In genomic region chr5:159331099-159331973, GRCh38 we compare ENCODE assay signal across 8 cellular contexts. TPM values are rescaled to one million over a fixed set of nuclear protein-coding genes. Genes with fewer than 3 reads are reported as not detected.
DNase-seq lines count a peak whose midpoint lies in the region; ATAC-seq, FAIRE-seq and TF ChIP-seq lines count a peak whose summit lies in the region.

No MANE protein-coding gene starts in this region.

- peak overlapping the region; percentile 55 for H3K4me3 Mint-ChIP-seq in glutamatergic neuron (ENCODE audit: unreplicated experiment)

- POLR2A ChIA-PET in A549 (lab: Yijun Ruan, JAX) = interaction anchor here (0.7 kb wide), 1 partner anchor 10 kb away, joined by 3 read pairs; no protein-coding TSS in a partner anchor

- no peaks in the 10 kb centered on the region for H3K36me3 ChIP-seq in RWPE2 (ENCODE audit: low read depth)
- no peaks in the 10 kb centered on the region for H3K36me3 ChIP-seq in uterus

- no peak for TF ChIP-seq EP300 in A549 (IDR thresholded peaks at IDR 0.05)

- ATAC-seq in A549 (peak; percentile 95 to 96), HG03139 (IDR thresholded peaks at IDR 0.05; ENCODE audit: unreplicated experiment) (peak; percentile 64), RWPE2 (ENCODE audit: low read depth) (peak; percentile 75)

- H3K27ac ChIP-seq in A549 = peak overlapping the region; percentile 88 to 96
- H3K27ac ChIP-seq in RWPE2 (ENCODE audit: poor library complexity, severe bottlenecking) = no peak overlapping the region
- H3K27ac ChIP-seq in uterus = peak overlapping the region in 1 of 2 donors; percentile 17

- TF ChIP-seq RAD21 in A549 (conservative IDR thresholded peaks at IDR 0.05 in 1 of 2, IDR thresholded peaks at IDR 0.05 in 1 of 2) = peak; percentile 63 to 82

- H3K27me3 Mint-ChIP-seq in glutamatergic neuron (ENCODE audit: unreplicated experiment) = peaks cover 3% of the 10 kb centered on the region

- H3K36me3 Mint-ChIP-seq in glutamatergic neuron (ENCODE audit: unreplicated experiment) = no peaks in the 10 kb centered on the region

- peaks cover 2% of the 10 kb centered on the region for H3K9me3 Mint-ChIP-seq in glutamatergic neuron (ENCODE audit: unreplicated experiment)

- CTCF ChIA-PET in A549 (lab: Yijun Ruan, JAX) = interaction anchor here (0.6 to 2.8 kb wide), 23 partner anchors 10 to 868 kb away, joined by 3 to 18 read pairs (median 3); partner anchors contain the start of gene ADRA1B

- H3K4me3 ChIP-seq in A549 (peak overlapping the region; percentile 53), RWPE2 (ENCODE audit: severe bottlenecking) (peak overlapping the region; percentile 35), uterus (peak overlapping the region; percentile 10 to 24)

- no peak overlapping the region for H3K27ac Mint-ChIP-seq in glutamatergic neuron (ENCODE audit: unreplicated experiment)

- intact Hi-C loops in posterior cingulate gyrus (cut with DNase I) = loop anchor here (5.0 kb wide), 1 partner anchor 586 kb away; the partner anchor contains the start of gene ADRA1B
- intact Hi-C loops in uterus (cut with DNase I; ENCODE audit: low total_unique reads) = no loop called here

- TF ChIP-seq CTCF in A549 (IDR thresholded peaks at IDR 0.05) (peak; percentile 74), RWPE2 (IDR thresholded peaks at IDR 0.05; ENCODE audit: poor library complexity, severe bottlenecking) (peak; percentile 95), glutamatergic neuron (IDR thresholded peaks at IDR 0.05; ENCODE audit: partially characterized antibody, unreplicated experiment) (peak; percentile 81), uterus (IDR thresholded peaks at IDR 0.05) (peak; percentile 47 to 63 (median 53))

- no peaks in the 10 kb centered on the region for H3K9me3 ChIP-seq in A549
- no peaks in the 10 kb centered on the region for H3K9me3 ChIP-seq in RWPE2 (ENCODE audit: severe bottlenecking)
- no peaks in the 10 kb centered on the region for H3K9me3 ChIP-seq in uterus

- no peak for TF ChIP-seq POLR2A in A549 (IDR thresholded peaks at IDR 0.05; ENCODE audit: low read length)
- TF ChIP-seq POLR2A in uterus (IDR thresholded peaks at IDR 0.05) = no peak

- DNase-seq in A549 (ENCODE audit: low read depth in 1 of 2, low spot score in 1 of 2) (peak; percentile 71 to 76), GM18507 (ENCODE audit: extremely low spot score, insufficient read length, low read depth) (peak; percentile 44), RWPE2 (ENCODE audit: low spot score) (no peak), activated gamma-delta T cell (lab: John Stamatoyannopoulos, UW) (peak; percentile 49), glutamatergic neuron (peak; percentile 78), posterior cingulate gyrus (peak; percentile 24 to 91 (median 60)), uterus (peak; percentile 26 to 57)

- peak overlapping the region; percentile 79 for H3K4me2 ChIP-seq in A549

- no peaks in the 10 kb centered on the region for H3K4me1 Mint-ChIP-seq in glutamatergic neuron (ENCODE audit: low read depth, unreplicated experiment)

- H3K27me3 ChIP-seq in RWPE2 (ENCODE audit: insufficient read depth, poor library complexity, severe bottlenecking) = no peaks in the 10 kb centered on the region
- no peaks in the 10 kb centered on the region for H3K27me3 ChIP-seq in uterus

- FAIRE-seq in A549 (lab: Jason Lieb, UNC) (no peak), GM18507 (lab: Jason Lieb, UNC) (peak; percentile 67)

- WGBS in A549 (ENCODE audit: missing lambda C conversion rate) = 8% methylated on average over 36 of the region's 50 CpGs

- H3K4me1 ChIP-seq in A549 (peaks cover 21% of the 10 kb centered on the region; the same call in 2 of the 3 replicates), RWPE2 (ENCODE audit: insufficient read depth, poor library complexity, severe bottlenecking) (peaks cover 7% of the 10 kb centered on the region), uterus (no peaks in the 10 kb centered on the region)

TF ChIP-seq in A549, 52 proteins besides CTCF, POLR2A, EP300 and RAD21 (continues in another document):
- TF ChIP-seq HEYL (CRISPR knock-in tag; IDR thresholded peaks at IDR 0.05) (no peak), KDM1A (IDR thresholded peaks at IDR 0.05; ENCODE audit: low read depth) (0 out of 2 replicates have a peak, but pooled peaks have one; percentile 41), ZNF302 (CRISPR knock-in tag; IDR thresholded peaks at IDR 0.05) (no peak), MAX (IDR thresholded peaks at IDR 0.05) (peak; percentile 84), GATA3 (IDR thresholded peaks at IDR 0.05; ENCODE audit: borderline replicate concordance) (no peak), BCL3 (IDR thresholded peaks at IDR 0.05) (no peak), ESRRA (IDR thresholded peaks at IDR 0.05; ENCODE audit: borderline replicate concordance, low read length) (peak; percentile 12; the same call in 1 of the 2 replicates), ZC3H11A (IDR thresholded peaks at IDR 0.05) (no peak), MAFK (IDR thresholded peaks at IDR 0.05; ENCODE audit: partially characterized antibody) (no peak), JUNB (IDR thresholded peaks at IDR 0.05) (no peak), USF2 (IDR thresholded peaks at IDR 0.05) (no peak), SREBF2 (IDR thresholded peaks at IDR 0.05) (no peak), NPAS2 (CRISPR knock-in tag; IDR thresholded peaks at IDR 0.05; ENCODE audit: borderline replicate concordance) (no peak), BHLHE40 (IDR thresholded peaks at IDR 0.05; ENCODE audit: low read depth, low read length) (peak; percentile 82), EHMT2 (IDR thresholded peaks at IDR 0.05; ENCODE audit: low read depth) (no peak)
- TF ChIP-seq, protein P1, sequence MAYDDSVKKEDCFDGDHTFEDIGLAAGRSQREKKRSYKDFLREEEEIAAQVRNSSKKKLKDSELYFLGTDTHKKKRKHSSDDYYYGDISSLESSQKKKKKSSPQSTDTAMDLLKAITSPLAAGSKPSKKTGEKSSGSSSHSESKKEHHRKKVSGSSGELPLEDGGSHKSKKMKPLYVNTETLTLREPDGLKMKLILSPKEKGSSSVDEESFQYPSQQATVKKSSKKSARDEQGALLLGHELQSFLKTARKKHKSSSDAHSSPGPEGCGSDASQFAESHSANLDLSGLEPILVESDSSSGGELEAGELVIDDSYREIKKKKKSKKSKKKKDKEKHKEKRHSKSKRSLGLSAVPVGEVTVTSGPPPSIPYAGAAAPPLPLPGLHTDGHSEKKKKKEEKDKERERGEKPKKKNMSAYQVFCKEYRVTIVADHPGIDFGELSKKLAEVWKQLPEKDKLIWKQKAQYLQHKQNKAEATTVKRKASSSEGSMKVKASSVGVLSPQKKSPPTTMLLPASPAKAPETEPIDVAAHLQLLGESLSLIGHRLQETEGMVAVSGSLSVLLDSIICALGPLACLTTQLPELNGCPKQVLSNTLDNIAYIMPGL (CRISPR knock-in tag; IDR thresholded peaks at IDR 0.05; ENCODE audit: borderline replicate concordance) = peak; percentile 76; the same call in 1 of the 2 replicates

RNA-seq across cellular contexts. Expression of gene IL12B, which starts 1.0 kb away (rescaled TPM):
- polyA plus RNA-seq in A549 (2011; rRNA removed) (0.05 and 0.09 TPM in 2 replicates), A549 (2017; fragmentation: RNase III; extraction: RNeasy Plus Mini Kit Qiagen cat#74134 plus additional on column Dnase treatment) (0.05 to 0.08 TPM (median 0.05 TPM) in 3 replicates)
- 0.03 TPM in 1 of 2 replicates, not detected in the other for polyA plus RNA-seq in A549 (2012; cell fraction: cytosol; rRNA removed)
- 0.02 and 0.04 TPM in 2 replicates for polyA plus RNA-seq in A549 (2012; cell fraction: nucleus; rRNA removed)
- polyA minus RNA-seq in A549 (2011; rRNA and poly(A)+ RNA removed) = not detected in 2 replicates
- total RNA-seq in glutamatergic neuron (ENCODE audit: unreplicated experiment) (not detected), uterus (not detected)
